9 cellular contexts compared by ENCODE assay signal in genomic region chr5:134851307-134851923, GRCh38. TPM values are rescaled to one million over a fixed set of nuclear protein-coding genes. Genes with fewer than 3 reads are reported as not detected.
A peak's percentile ranks its signal among the peaks of the same experiment; 100 is the strongest.
DNase-seq lines count a peak whose midpoint lies in the region; ATAC-seq, FAIRE-seq and TF ChIP-seq lines count a peak whose summit lies in the region.
"Had no signal": no experiment of that assay in that cellular context is flagged by ENCODE, and none has a peak within 500 bp of the region (broad histone marks: within the 10 kb centered on the region; RNA-seq: fewer than 3 reads in every experiment).

No MANE protein-coding gene starts in this region.

- H3K4me2 ChIP-seq in mesenchymal stem cell (ENCODE audit: low read length, poor library complexity, severe bottlenecking), result no peak overlapping the region

- H3K4me3 ChIP-seq in mesenchymal stem cell (ENCODE audit: insufficient read depth in 1 of 2, low read depth in 1 of 2, low read length in 2 of 2), result no peak overlapping the region

- DNase-seq in Calu3, result peak; percentile 33
- DNase-seq in HTR-8/SVneo (ENCODE audit: insufficient read length, low spot score), result peak; percentile 30
- peak; percentile 44 for DNase-seq in mesenchymal stem cell
- DNase-seq in HT-29 (ENCODE audit: low spot score), result no peak
- no peak for DNase-seq in NOMO-1 treated with dmso at 0.1 percent for 144 hours (lab: John Stamatoyannopoulos, UW; ENCODE audit: unreplicated experiment)
- DNase-seq in HK-2 (ENCODE audit: unreplicated experiment), result no peak

- peak; percentile 45 for ATAC-seq in activated T-helper 17 cell treated with anti-CD3 and anti-CD28 coated beads, Interleukin-2, amount 50 U/mL, for 72 hours (replicated peaks)
- ATAC-seq in HG02981 (IDR thresholded peaks at IDR 0.05; ENCODE audit: unreplicated experiment), result no peak

- peaks cover 2% of the 10 kb centered on the region for H3K79me1 ChIP-seq in mesenchymal stem cell (replicated peaks; ENCODE audit: low read length, poor library complexity, severe bottlenecking)

- no peak overlapping the region for H4K91ac ChIP-seq in mesenchymal stem cell (ENCODE audit: low read length)

- peaks cover 9% of the 10 kb centered on the region for H3K4me1 Mint-ChIP-seq in Calu3 (ENCODE audit: low read depth, unreplicated experiment)
- H3K4me1 Mint-ChIP-seq in activated T-helper 17 cell treated with anti-CD3 and anti-CD28 coated beads, Interleukin-2, amount 50 U/mL, for 72 hours, result no peaks in the 10 kb centered on the region

- peak overlapping the region; percentile 73 for H3K27ac ChIP-seq in mesenchymal stem cell (ENCODE audit: low read length, poor library complexity, severe bottlenecking)

- no peak overlapping the region for H3K23ac ChIP-seq in mesenchymal stem cell (ENCODE audit: low read length in 2 of 2)

- no peak overlapping the region for H2AK5ac ChIP-seq in mesenchymal stem cell (ENCODE audit: low read length, severe bottlenecking)

- no peak overlapping the region for H3K4me3 Mint-ChIP-seq in Calu3 (ENCODE audit: low read depth, unreplicated experiment)
- no peak overlapping the region for H3K4me3 Mint-ChIP-seq in activated T-helper 17 cell treated with anti-CD3 and anti-CD28 coated beads, Interleukin-2, amount 50 U/mL, for 72 hours

- WGBS in mesenchymal stem cell, result 100% methylated on average over 1 of the region's 1 CpG

- no peak overlapping the region for H2BK15ac ChIP-seq in mesenchymal stem cell (ENCODE audit: low read depth, poor library complexity, severe bottlenecking)

- H3K4me1 ChIP-seq in mesenchymal stem cell (ENCODE audit: control insufficient read depth, insufficient read depth, low read depth, low read length), result peaks cover 10% of the 10 kb centered on the region

- H3K27me3 Mint-ChIP-seq in Calu3 (ENCODE audit: unreplicated experiment), result no peaks in the 10 kb centered on the region
- H3K27me3 Mint-ChIP-seq in activated T-helper 17 cell treated with anti-CD3 and anti-CD28 coated beads, Interleukin-2, amount 50 U/mL, for 72 hours, result no peaks in the 10 kb centered on the region
- H3K27me3 Mint-ChIP-seq: IgD-negative memory B cell had no signal

- H2BK120ac ChIP-seq in mesenchymal stem cell (ENCODE audit: low read depth, low read length), result no peak overlapping the region

- no peaks in the 10 kb centered on the region for H3K27me3 ChIP-seq in mesenchymal stem cell (ENCODE audit: control insufficient read depth in 1 of 2, insufficient read depth in 1 of 2, low read length in 2 of 2)

- peak overlapping the region; percentile 56 for H3K27ac Mint-ChIP-seq in Calu3 (ENCODE audit: unreplicated experiment)
- no peak overlapping the region for H3K27ac Mint-ChIP-seq in activated T-helper 17 cell treated with anti-CD3 and anti-CD28 coated beads, Interleukin-2, amount 50 U/mL, for 72 hours

- CTCF ChIA-PET in Calu3 (lab: Charles Lee), result no interaction called here

- H3K9ac ChIP-seq in mesenchymal stem cell (ENCODE audit: low read length), result peak overlapping the region; percentile 64

- H2AFZ ChIP-seq in mesenchymal stem cell (ENCODE audit: low read depth, low read length), result no peak overlapping the region

- H3K9me3 ChIP-seq in mesenchymal stem cell (ENCODE audit: control insufficient read depth, low read length), result no peaks in the 10 kb centered on the region

- no TSS peak for BruUV-seq in Calu3 (replicated peaks; lab: Mats Ljungman, UMichigan)

- no peak for TF ChIP-seq CTCF in Calu3 (IDR thresholded peaks at IDR 0.05; ENCODE audit: unreplicated experiment)

- no peaks in the 10 kb centered on the region for H3K9me3 Mint-ChIP-seq in Calu3 (ENCODE audit: low read depth, unreplicated experiment)
- no peaks in the 10 kb centered on the region for H3K9me3 Mint-ChIP-seq in activated T-helper 17 cell treated with anti-CD3 and anti-CD28 coated beads, Interleukin-2, amount 50 U/mL, for 72 hours
- H3K9me3 Mint-ChIP-seq: IgD-negative memory B cell had no signal

- H2BK5ac ChIP-seq in mesenchymal stem cell (ENCODE audit: low read depth, low read length, poor library complexity, severe bottlenecking), result no peak overlapping the region

- no peak overlapping the region for H4K8ac ChIP-seq in mesenchymal stem cell (ENCODE audit: low read length)

- no peak overlapping the region for H2BK12ac ChIP-seq in mesenchymal stem cell (ENCODE audit: low read length in 2 of 2)

- no peak overlapping the region for H3K4ac ChIP-seq in mesenchymal stem cell (ENCODE audit: low read depth in 1 of 2, low read length in 2 of 2)

- intact Hi-C loops in Calu3 (cut with micrococcal nuclease; ENCODE audit: unreplicated experiment), result no loop called here

- H3K14ac ChIP-seq in mesenchymal stem cell (ENCODE audit: low read length in 2 of 2), result no peak overlapping the region

- no peak for FAIRE-seq in HTR-8/SVneo (lab: Jason Lieb, UNC)

- H3K36me3 ChIP-seq in mesenchymal stem cell (ENCODE audit: control insufficient read depth in 1 of 2, insufficient read depth in 2 of 2, low read depth in 1 of 2, low read length in 2 of 2), result peaks cover 25 to 40% of the 10 kb centered on the region in 2 experiments

- no peak overlapping the region for H3K18ac ChIP-seq in mesenchymal stem cell (ENCODE audit: low read depth in 1 of 2, low read length in 2 of 2)

- H3K36me3 Mint-ChIP-seq in Calu3 (ENCODE audit: insufficient read depth, unreplicated experiment), result peaks cover 84% of the 10 kb centered on the region
- H3K36me3 Mint-ChIP-seq in activated T-helper 17 cell treated with anti-CD3 and anti-CD28 coated beads, Interleukin-2, amount 50 U/mL, for 72 hours (ENCODE audit: low read depth), result peaks cover 98% of the 10 kb centered on the region
- H3K36me3 Mint-ChIP-seq: IgD-negative memory B cell had no signal

RNA-seq across cellular contexts. Expression of gene C5orf24, which starts 5.6 kb away (rescaled TPM):
- 59.6 and 63.4 TPM in 2 replicates for total RNA-seq in Calu3 (2022)
- 10 to 100 TPM; 32.4 to 38.0 TPM for total RNA-seq in activated T-helper 17 cell treated with anti-CD3 and anti-CD28 coated beads, Interleukin-2, amount 50 U/mL, for 72 hours
- polyA plus RNA-seq in mesenchymal stem cell (2013, experiment 1 of 2), result 54.6 TPM
- polyA plus RNA-seq in mesenchymal stem cell (2013, experiment 2 of 2), result 55.4 TPM
- 19.2 and 22.0 TPM in 2 replicates for total RNA-seq in HT-29 (2014; rRNA removed; shearing (Covaris generic))

RNA-seq across cellular contexts. Expression of gene TXNDC15, which starts 22.8 kb away (rescaled TPM):
- 33.8 and 34.2 TPM in 2 replicates for total RNA-seq in Calu3 (2022)
- total RNA-seq in activated T-helper 17 cell treated with anti-CD3 and anti-CD28 coated beads, Interleukin-2, amount 50 U/mL, for 72 hours, result 10 to 100 TPM; 32.5 to 38.8 TPM
- polyA plus RNA-seq in mesenchymal stem cell (2013, experiment 1 of 2), result 125 TPM
- polyA plus RNA-seq in mesenchymal stem cell (2013, experiment 2 of 2), result 134 TPM
- total RNA-seq in HT-29 (2014; rRNA removed; shearing (Covaris generic)), result 21.5 and 27.5 TPM in 2 replicates

RNA-seq across cellular contexts. Expression of gene PCBD2, which starts 53.5 kb away (rescaled TPM):
- total RNA-seq in Calu3 (2022), result 18.1 and 18.8 TPM in 2 replicates
- 10 to 100 TPM in 1 of 2 donors, 1 to 10 TPM in 1; 7.8 to 11.2 TPM for total RNA-seq in activated T-helper 17 cell treated with anti-CD3 and anti-CD28 coated beads, Interleukin-2, amount 50 U/mL, for 72 hours
- polyA plus RNA-seq in mesenchymal stem cell (2013, experiment 1 of 2), result 4.8 TPM
- polyA plus RNA-seq in mesenchymal stem cell (2013, experiment 2 of 2), result 4.6 TPM
- total RNA-seq in HT-29 (2014; rRNA removed; shearing (Covaris generic)), result 6.6 and 7.6 TPM in 2 replicates

Comparison
In these comparisons a context has a peak if more than half of its experiments do, and no peak if none do; other contexts are left out.
1. DNase-seq: peak in Calu3 (single experiment), HTR-8/SVneo (single experiment) and mesenchymal stem cell (single experiment); none in HT-29 (single experiment), NOMO-1 treated with dmso at 0.1 percent for 144 hours (single experiment) and HK-2 (single experiment).